ENCODE assay signal across 12 cellular contexts in genomic region chr20:1184260-1184637, GRCh38. TPM values are rescaled to one million over a fixed set of nuclear protein-coding genes. Genes with fewer than 3 reads are reported as not detected.
A peak's percentile ranks its signal among the peaks of the same experiment; 100 is the strongest.
DNase-seq lines count a peak whose midpoint lies in the region; ATAC-seq and TF ChIP-seq lines count a peak whose summit lies in the region.
"Had no signal": no experiment of that assay in that cellular context is flagged by ENCODE, and none has a peak within 500 bp of the region (broad histone marks: within the 10 kb centered on the region; RNA-seq: fewer than 3 reads in every experiment).

No MANE protein-coding gene starts in this region.

- BruUV-seq in MCF 10A (replicated peaks; lab: Mats Ljungman, UMichigan): no TSS peak
- no TSS peak for BruUV-seq in mammary epithelial cell (replicated peaks; lab: Mats Ljungman, UMichigan)

- H3K4me3 Mint-ChIP-seq in MCF 10A (ENCODE audit: unreplicated experiment) (peak overlapping the region; percentile 48), immature natural killer cell (peak overlapping the region; percentile 51 to 71 (median 58))
- H3K4me3 Mint-ChIP-seq in activated T-helper 2 cell treated with anti-CD3 and anti-CD28 coated beads, Interferon-gamma antibody, Interleukin-2, Interleukin-4, amounts not matched to agents 10 μg/mL and 5 μg/mL and 100 μg/mL, durations not matched to agents 14 hours and 24 hours and 36 hours (ENCODE audit: low read depth): peak overlapping the region; percentile 69
- H3K4me3 Mint-ChIP-seq in stimulated activated naive CD8-positive, alpha-beta T cell treated with anti-CD3 and anti-CD28 coated beads, Interleukin-15, amount 100 ng/mL, for 72 hours: peak overlapping the region; percentile 34 to 61

- WGBS in mammary epithelial cell (ENCODE audit: low coverage, missing lambda C conversion rate): 57% methylated on average over 12 of the region's 13 CpGs

- no peak overlapping the region for H3K27ac ChIP-seq in mammary epithelial cell (ENCODE audit: insufficient read depth, low read depth, low read length)
- H3K27ac ChIP-seq: HL-60 had no signal

- H3K9me3 Mint-ChIP-seq in MCF 10A (ENCODE audit: unreplicated experiment) (no peaks in the 10 kb centered on the region), immature natural killer cell (no peaks in the 10 kb centered on the region)
- H3K9me3 Mint-ChIP-seq in activated T-helper 2 cell treated with anti-CD3 and anti-CD28 coated beads, Interferon-gamma antibody, Interleukin-2, Interleukin-4, amounts not matched to agents 10 μg/mL and 5 μg/mL and 100 μg/mL, durations not matched to agents 14 hours and 24 hours and 36 hours: no peaks in the 10 kb centered on the region
- H3K9me3 Mint-ChIP-seq in stimulated activated naive CD8-positive, alpha-beta T cell treated with anti-CD3 and anti-CD28 coated beads, Interleukin-15, amount 100 ng/mL, for 72 hours: no peaks in the 10 kb centered on the region

- H3K9ac ChIP-seq in mammary epithelial cell (ENCODE audit: insufficient read depth, low read length): no peak overlapping the region

- no peak overlapping the region for H3K4me3 ChIP-seq in mammary epithelial cell (replicated peaks in 1 of 3; ENCODE audit: insufficient read depth in 1 of 3, low read depth in 2 of 3, low read length in 3 of 3)

- DNase-seq in MCF 10A (ENCODE audit: unreplicated experiment) (no peak), mammary epithelial cell (no peak), immature natural killer cell (no peak), Ammon's horn (ENCODE audit: low spot score) (no peak)
- DNase-seq in activated T-helper 2 cell treated with anti-CD3 and anti-CD28 coated beads, Interferon-gamma antibody, Interleukin-2, Interleukin-4, amounts not matched to agents 10 μg/mL and 5 μg/mL and 100 μg/mL, durations not matched to agents 14 hours and 24 hours and 36 hours (ENCODE audit: low spot score): no peak
- DNase-seq in stimulated activated naive CD8-positive, alpha-beta T cell treated with anti-CD3 and anti-CD28 coated beads, Interleukin-15, amount 100 ng/mL, for 72 hours: no peak
- DNase-seq: AML-193 had no signal

- no peaks in the 10 kb centered on the region for H3K36me3 Mint-ChIP-seq in MCF 10A (ENCODE audit: insufficient read depth, unreplicated experiment)
- H3K36me3 Mint-ChIP-seq in activated T-helper 2 cell treated with anti-CD3 and anti-CD28 coated beads, Interferon-gamma antibody, Interleukin-2, Interleukin-4, amounts not matched to agents 10 μg/mL and 5 μg/mL and 100 μg/mL, durations not matched to agents 14 hours and 24 hours and 36 hours (ENCODE audit: low read depth): no peaks in the 10 kb centered on the region
- H3K36me3 Mint-ChIP-seq in immature natural killer cell: peaks cover 0 to 9% (median 6%) of the 10 kb centered on the region in 3 donors

- no peak overlapping the region for H3K4me2 ChIP-seq in mammary epithelial cell (ENCODE audit: insufficient read depth, low read depth, low read length)

- intact Hi-C loops in MCF 10A (cut with micrococcal nuclease) (no loop called here), mammary epithelial cell (cut with micrococcal nuclease) (loop anchor here (10.0 kb wide), 1 partner anchor 369 kb away; no protein-coding TSS in a partner anchor)
- intact Hi-C loops in activated T-helper 2 cell treated with anti-CD3 and anti-CD28 coated beads, Interferon-gamma antibody, Interleukin-2, Interleukin-4, amounts not matched to agents 10 μg/mL and 5 μg/mL and 100 μg/mL, durations not matched to agents 14 hours and 24 hours and 36 hours (cut with micrococcal nuclease): no loop called here

- CTCF ChIA-PET in MCF 10A (lab: Yijun Ruan, JAX) (interaction anchor here (1.0 to 1.3 kb wide), 3 partner anchors 9 to 29 kb away, joined by 3 to 8 read pairs (median 4); no protein-coding TSS in a partner anchor), mammary epithelial cell (lab: Charles Lee; ENCODE audit: low non-redundant PET) (no interaction called here)

- H3K4me1 Mint-ChIP-seq in MCF 10A (ENCODE audit: insufficient read depth, unreplicated experiment) (no peaks in the 10 kb centered on the region), immature natural killer cell (peaks cover 12 to 14% of the 10 kb centered on the region in 2 donors)
- H3K4me1 Mint-ChIP-seq in activated T-helper 2 cell treated with anti-CD3 and anti-CD28 coated beads, Interferon-gamma antibody, Interleukin-2, Interleukin-4, amounts not matched to agents 10 μg/mL and 5 μg/mL and 100 μg/mL, durations not matched to agents 14 hours and 24 hours and 36 hours (ENCODE audit: low read depth): peaks cover 8% of the 10 kb centered on the region
- H3K4me1 Mint-ChIP-seq in stimulated activated naive CD8-positive, alpha-beta T cell treated with anti-CD3 and anti-CD28 coated beads, Interleukin-15, amount 100 ng/mL, for 72 hours: peaks cover 14% of the 10 kb centered on the region

- no peak overlapping the region for H2AFZ ChIP-seq in mammary epithelial cell (ENCODE audit: low read depth, low read length)

- peaks cover 28% of the 10 kb centered on the region for H3K27me3 Mint-ChIP-seq in MCF 10A (ENCODE audit: insufficient read depth, unreplicated experiment)
- peaks cover 28% of the 10 kb centered on the region for H3K27me3 Mint-ChIP-seq in activated T-helper 2 cell treated with anti-CD3 and anti-CD28 coated beads, Interferon-gamma antibody, Interleukin-2, Interleukin-4, amounts not matched to agents 10 μg/mL and 5 μg/mL and 100 μg/mL, durations not matched to agents 14 hours and 24 hours and 36 hours (ENCODE audit: low read depth)
- peaks cover 5 to 11% (median 7%) of the 10 kb centered on the region in 3 donors for H3K27me3 Mint-ChIP-seq in immature natural killer cell (ENCODE audit: low read depth in 3 of 3)
- peaks cover 38% of the 10 kb centered on the region for H3K27me3 Mint-ChIP-seq in stimulated activated naive CD8-positive, alpha-beta T cell treated with anti-CD3 and anti-CD28 coated beads, Interleukin-15, amount 100 ng/mL, for 72 hours

- no peaks in the 10 kb centered on the region for H3K36me3 ChIP-seq in mammary epithelial cell (ENCODE audit: insufficient read depth, low read length)

- POLR2A ChIA-PET in MCF 10A (lab: Yijun Ruan, JAX): interaction anchor here (0.6 to 2.6 kb wide), 4 partner anchors 9 to 81 kb away, joined by 3 to 10 read pairs (median 4); no protein-coding TSS in a partner anchor

- in situ Hi-C loops in mammary epithelial cell (cut with MboI; ENCODE audit: low sequenced_read_pairs in 2 of 2): no loop called here

- peaks cover 10% of the 10 kb centered on the region for H3K27me3 ChIP-seq in mammary epithelial cell (ENCODE audit: insufficient read depth, low read length)

- H3K9me3 ChIP-seq in mammary epithelial cell (replicated peaks; ENCODE audit: insufficient read depth, low read length): no peaks in the 10 kb centered on the region

- no peaks in the 10 kb centered on the region for H4K20me1 ChIP-seq in mammary epithelial cell (ENCODE audit: insufficient read depth, low read length)

- TF ChIP-seq CTCF in MCF 10A (IDR thresholded peaks at IDR 0.05; ENCODE audit: unreplicated experiment) (no peak), mammary epithelial cell (conservative IDR thresholded peaks at IDR 0.05 in 1 of 2, IDR thresholded peaks at IDR 0.05 in 1 of 2; ENCODE audit: extremely low read depth in 1 of 2, insufficient read depth in 1 of 2, low read depth in 1 of 2, low read length in 2 of 2) (no peak)

- no peaks in the 10 kb centered on the region for H3K4me1 ChIP-seq in mammary epithelial cell (ENCODE audit: insufficient read depth, low read length)

- H3K27ac Mint-ChIP-seq in MCF 10A (ENCODE audit: low read depth, unreplicated experiment) (no peak overlapping the region), immature natural killer cell (no peak overlapping the region)
- no peak overlapping the region for H3K27ac Mint-ChIP-seq in activated T-helper 2 cell treated with anti-CD3 and anti-CD28 coated beads, Interferon-gamma antibody, Interleukin-2, Interleukin-4, amounts not matched to agents 10 μg/mL and 5 μg/mL and 100 μg/mL, durations not matched to agents 14 hours and 24 hours and 36 hours
- H3K27ac Mint-ChIP-seq in stimulated activated naive CD8-positive, alpha-beta T cell treated with anti-CD3 and anti-CD28 coated beads, Interleukin-15, amount 100 ng/mL, for 72 hours: no peak overlapping the region

- no peak for ATAC-seq in stimulated activated naive CD8-positive, alpha-beta T cell treated with anti-CD3 and anti-CD28 coated beads, Interleukin-15, amount 100 ng/mL, for 72 hours
- ATAC-seq in HG03520 (IDR thresholded peaks at IDR 0.05; ENCODE audit: unreplicated experiment): no peak
- ATAC-seq in HG03460 (IDR thresholded peaks at IDR 0.05; ENCODE audit: unreplicated experiment): no peak

- dilution Hi-C loops in mammary epithelial cell (cut with HindIII; ENCODE audit: low sequenced_read_pairs): no loop called here

- no peaks in the 10 kb centered on the region for H3K79me2 ChIP-seq in mammary epithelial cell (ENCODE audit: insufficient read depth, low read length)

RNA-seq across cellular contexts. Expression of gene TMEM74B, which starts 0.5 kb away (rescaled TPM):
- total RNA-seq in MCF 10A (2022): not detected in 2 replicates
- 1 to 10 TPM in 1 of 2 donors, under 1 TPM in 1; 0.67 to 1.9 TPM for total RNA-seq in mammary epithelial cell
- 0.67 TPM for polyA plus RNA-seq in mammary epithelial cell
- not detected for polyA minus RNA-seq in mammary epithelial cell
- total RNA-seq in activated T-helper 2 cell treated with anti-CD3 and anti-CD28 coated beads, Interferon-gamma antibody, Interleukin-2, Interleukin-4, amounts not matched to agents 10 μg/mL and 5 μg/mL and 100 μg/mL, durations not matched to agents 14 hours and 24 hours and 36 hours: 1.2 and 1.6 TPM in 2 replicates
- not detected for polyA plus RNA-seq in immature natural killer cell

RNA-seq across cellular contexts. Expression of gene C20orf202, which starts 19.0 kb away (rescaled TPM):
- total RNA-seq in MCF 10A (2022) (not detected in 2 replicates), mammary epithelial cell (not detected)
- polyA plus RNA-seq in mammary epithelial cell (not detected), immature natural killer cell (not detected)
- not detected for polyA minus RNA-seq in mammary epithelial cell
- not detected in 2 replicates for total RNA-seq in activated T-helper 2 cell treated with anti-CD3 and anti-CD28 coated beads, Interferon-gamma antibody, Interleukin-2, Interleukin-4, amounts not matched to agents 10 μg/mL and 5 μg/mL and 100 μg/mL, durations not matched to agents 14 hours and 24 hours and 36 hours
- total RNA-seq: T-helper 1 cell treated with Interleukin-12 subunit alpha and Interleukin-12 subunit beta and Interleukin-4 antibody, amounts not matched to agents 30 ng/mL and 1 ng/mL, for 36 hours had no signal

RNA-seq across cellular contexts. Expression of gene RAD21L1, which starts 41.6 kb away (rescaled TPM):
- not detected in 2 replicates for total RNA-seq in MCF 10A (2022)
- not detected for total RNA-seq in mammary epithelial cell
- not detected for polyA plus RNA-seq in mammary epithelial cell
- polyA minus RNA-seq in mammary epithelial cell: not detected
- total RNA-seq in activated T-helper 2 cell treated with anti-CD3 and anti-CD28 coated beads, Interferon-gamma antibody, Interleukin-2, Interleukin-4, amounts not matched to agents 10 μg/mL and 5 μg/mL and 100 μg/mL, durations not matched to agents 14 hours and 24 hours and 36 hours: 0.32 TPM in 1 of 2 replicates, not detected in the other
- not detected for polyA plus RNA-seq in immature natural killer cell
- total RNA-seq: dermis microvascular lymphatic vessel endothelial cell; T-helper 1 cell treated with Interleukin-12 subunit alpha and Interleukin-12 subunit beta and Interleukin-4 antibody, amounts not matched to agents 30 ng/mL and 1 ng/mL, for 36 hours had no signal
